In the genomic region with DNA sequence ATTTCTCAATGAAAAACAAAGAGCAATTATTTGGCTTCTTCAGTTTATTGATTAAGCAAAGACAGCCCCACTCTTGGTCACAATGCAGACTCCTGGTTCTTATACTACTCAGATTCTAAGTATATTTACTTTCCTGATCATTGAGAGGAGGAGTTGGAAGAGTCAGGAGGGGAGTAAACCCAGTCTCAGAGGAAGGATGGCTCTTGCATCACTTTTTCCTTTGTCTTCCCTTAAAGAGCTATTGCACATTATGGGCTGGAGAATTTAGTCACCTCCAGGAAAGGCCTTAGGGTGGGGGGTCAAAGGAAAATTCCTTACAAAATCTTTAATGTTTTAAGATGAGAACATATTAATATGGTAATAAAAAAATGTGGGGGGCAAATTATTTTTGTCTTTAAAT, we compare ENCODE assay signal across 37 cellular contexts. TPM values are rescaled to one million over a fixed set of nuclear protein-coding genes. Genes with fewer than 3 reads are reported as not detected.
"Had no signal": no experiment of that assay in that cellular context is flagged by ENCODE, and none has a peak within 500 bp of the region (broad histone marks: within the 10 kb centered on the region; RNA-seq: fewer than 3 reads in every experiment).

No MANE protein-coding gene starts in this region.

- H3K4me1 ChIP-seq: Peyer's patch, SJSA1 had no signal

- H3K4me3 Mint-ChIP-seq: activated B cell treated with CpG ODN at 0.5 μM for 24 hours; activated CD4-positive, alpha-beta T cell treated with anti-CD3 and anti-CD28 coated beads, Interleukin-2, amount 10 ng/mL, durations not matched to agents 24 days and 14 days; activated CD8-positive, alpha-beta T cell treated with anti-CD3 and anti-CD28 coated beads, Interleukin-2, amount 10 ng/mL, durations not matched to agents 7 days and 5 days; activated naive CD4-positive, alpha-beta T cell treated with anti-CD3 and anti-CD28 coated beads, Interleukin-2, amount 10 ng/mL, durations not matched to agents 7 days and 5 days; activated naive CD8-positive, alpha-beta T cell; activated naive CD8-positive, alpha-beta T cell treated with anti-CD3 and anti-CD28 coated beads, Interleukin-2, amount 50 U/mL, for 24 hours; activated T-cell treated with anti-CD3 and anti-CD28 coated beads, Interleukin-2, amount 50 U/mL, for 4 hours; activated T-helper 1 cell treated with anti-CD3 and anti-CD28 coated beads, Interleukin-12 subunit alpha, Interleukin-12 subunit beta, Interleukin-2, Interleukin-4 antibody, amounts not matched to agents 30 ng/mL and 10 ng/mL and 1 ng/mL, durations not matched to agents 14 hours and 24 hours and 36 hours; T-helper 1 cell treated with Interleukin-12 subunit alpha and Interleukin-12 subunit beta and Interleukin-4 antibody, amounts not matched to agents 30 μg/mL and 1 μg/mL, for 36 hours; T-helper 2 cell treated with Interferon-gamma antibody and Interleukin-4, amounts not matched to agents 5 μg/mL and 100 μg/mL, for 36 hours had no signal

- H3K9me3 Mint-ChIP-seq: activated B cell treated with CpG ODN at 0.5 μM for 24 hours; activated naive CD4-positive, alpha-beta T cell treated with anti-CD3 and anti-CD28 coated beads, Interleukin-2, amount 10 ng/mL, durations not matched to agents 7 days and 5 days; activated naive CD8-positive, alpha-beta T cell treated with anti-CD3 and anti-CD28 coated beads, Interleukin-2, amount 50 U/mL, for 24 hours; activated T-cell treated with anti-CD3 and anti-CD28 coated beads, Interleukin-2, amount 50 U/mL, for 4 hours; activated T-helper 1 cell treated with anti-CD3 and anti-CD28 coated beads, Interleukin-12 subunit alpha, Interleukin-12 subunit beta, Interleukin-2, Interleukin-4 antibody, amounts not matched to agents 30 ng/mL and 10 ng/mL and 1 ng/mL, durations not matched to agents 14 hours and 24 hours and 36 hours; T-helper 1 cell treated with Interleukin-12 subunit alpha and Interleukin-12 subunit beta and Interleukin-4 antibody, amounts not matched to agents 30 μg/mL and 1 μg/mL, for 36 hours; T-helper 2 cell treated with Interferon-gamma antibody and Interleukin-4, amounts not matched to agents 5 μg/mL and 100 μg/mL, for 36 hours had no signal

- H3K4me1 Mint-ChIP-seq: activated B cell treated with CpG ODN at 0.5 μM for 24 hours; activated CD4-positive, alpha-beta T cell treated with anti-CD3 and anti-CD28 coated beads, Interleukin-2, amount 10 ng/mL, durations not matched to agents 24 days and 14 days; activated naive CD4-positive, alpha-beta T cell treated with anti-CD3 and anti-CD28 coated beads, Interleukin-2, amount 10 ng/mL, durations not matched to agents 7 days and 5 days had no signal

- ATAC-seq: activated CD8-positive, alpha-beta T cell treated with anti-CD3 and anti-CD28 coated beads, Interleukin-2, amount 10 ng/mL, durations not matched to agents 7 days and 5 days; activated naive CD8-positive, alpha-beta T cell treated with anti-CD3 and anti-CD28 coated beads, Interleukin-2, amount 50 U/mL, for 24 hours; activated T-cell treated with anti-CD3 and anti-CD28 coated beads, Interleukin-2, amount 50 U/mL, for 4 hours; PC-3 had no signal

- H3K9ac ChIP-seq: KMS-11, SK-N-SH had no signal

- H3K36me3 ChIP-seq: brain microvascular endothelial cell, Peyer's patch, SJSA1 had no signal

- H3K4me3 ChIP-seq: Peyer's patch, SJSA1 had no signal

- H3K9me3 ChIP-seq: Peyer's patch, SJSA1, SK-N-SH had no signal

- H3K36me3 Mint-ChIP-seq: activated naive CD4-positive, alpha-beta T cell treated with anti-CD3 and anti-CD28 coated beads, Interleukin-2, amount 10 ng/mL, durations not matched to agents 7 days and 5 days; activated naive CD8-positive, alpha-beta T cell had no signal

- DNase-seq: activated B cell treated with CpG ODN at 0.5 μM for 24 hours; activated CD4-positive, alpha-beta T cell treated with anti-CD3 and anti-CD28 coated beads, Interleukin-2, amount 10 ng/mL, durations not matched to agents 24 days and 14 days; activated CD4-positive, alpha-beta T cell treated with anti-CD3 and anti-CD28 coated beads, Interleukin-2, amount 50 U/mL, for 48 hours; activated CD8-positive, alpha-beta memory T cell treated with anti-CD3 and anti-CD28 coated beads, Interleukin-2, amount 50 U/mL, for 4 hours; activated CD8-positive, alpha-beta T cell treated with anti-CD3 and anti-CD28 coated beads, Interleukin-2, amount 10 ng/mL, durations not matched to agents 7 days and 5 days; activated gamma-delta T cell treated with Interleukin-2 at 50 U/mL for 16 hours; activated naive CD4-positive, alpha-beta T cell treated with anti-CD3 and anti-CD28 coated beads, Interleukin-2, amount 10 ng/mL, durations not matched to agents 7 days and 5 days; activated naive CD8-positive, alpha-beta T cell treated with anti-CD3 and anti-CD28 coated beads, Interleukin-2, amount 50 U/mL, for 24 hours; activated T-cell treated with anti-CD3 and anti-CD28 coated beads for 4 hours; activated T-cell treated with anti-CD3 and anti-CD28 coated beads, Interleukin-2, amount 50 U/mL, for 4 hours; anterior cingulate cortex; brain microvascular endothelial cell; central memory CD4-positive, alpha-beta T cell; MM.1S; MV-4-11; NCI-H1092; NCI-H1436 treated with DMSO at 0.1 percent for 48 hours; NCI-H1694 treated with DMSO at 0.1 percent for 48 hours; NCI-H2029; NCI-H2171 treated with DMSO at 0.1 percent for 48 hours; NCI-H2227 treated with DMSO at 0.1 percent for 48 hours; NCI-H446; NCI-H524; NCI-H748 treated with DMSO at 0.1 percent for 48 hours; NK-92 treated with Interleukin-12 subunit alpha and Interleukin-12 subunit beta, amount 100 ng/mL, for 24 hours; PC-3; Peyer's patch; RPMI8226; SHP77 treated with DMSO at 0.1 percent for 48 hours; SK-N-SH had no signal

- H3K27ac ChIP-seq: brain microvascular endothelial cell, KMS-11, Peyer's patch, SJSA1 had no signal

- H3K27ac Mint-ChIP-seq: activated B cell treated with CpG ODN at 0.5 μM for 24 hours; activated CD4-positive, alpha-beta T cell treated with anti-CD3 and anti-CD28 coated beads, Interleukin-2, amount 10 ng/mL, durations not matched to agents 24 days and 14 days; activated CD8-positive, alpha-beta T cell treated with anti-CD3 and anti-CD28 coated beads, Interleukin-2, amount 10 ng/mL, durations not matched to agents 7 days and 5 days; activated naive CD4-positive, alpha-beta T cell treated with anti-CD3 and anti-CD28 coated beads, Interleukin-2, amount 10 ng/mL, durations not matched to agents 7 days and 5 days; activated naive CD8-positive, alpha-beta T cell; activated naive CD8-positive, alpha-beta T cell treated with anti-CD3 and anti-CD28 coated beads, Interleukin-2, amount 50 U/mL, for 24 hours; activated T-helper 1 cell treated with anti-CD3 and anti-CD28 coated beads, Interleukin-12 subunit alpha, Interleukin-12 subunit beta, Interleukin-2, Interleukin-4 antibody, amounts not matched to agents 30 ng/mL and 10 ng/mL and 1 ng/mL, durations not matched to agents 14 hours and 24 hours and 36 hours; T-helper 1 cell treated with Interleukin-12 subunit alpha and Interleukin-12 subunit beta and Interleukin-4 antibody, amounts not matched to agents 30 μg/mL and 1 μg/mL, for 36 hours; T-helper 2 cell treated with Interferon-gamma antibody and Interleukin-4, amounts not matched to agents 5 μg/mL and 100 μg/mL, for 36 hours had no signal

- H3K27me3 ChIP-seq: SJSA1 had no signal

RNA-seq across cellular contexts. Expression of gene SLC17A6, which starts 8.1 kb away (rescaled TPM):
- total RNA-seq: activated B cell treated with CpG ODN at 0.5 μM for 24 hours; activated CD4-positive, alpha-beta T cell treated with anti-CD3 and anti-CD28 coated beads, Interleukin-2, amount 10 ng/mL, durations not matched to agents 24 days and 14 days; activated CD8-positive, alpha-beta T cell treated with anti-CD3 and anti-CD28 coated beads, Interleukin-2, amount 10 ng/mL, durations not matched to agents 7 days and 5 days; activated T-cell treated with anti-CD3 and anti-CD28 coated beads, Interleukin-2, amount 50 U/mL, for 4 hours; activated T-helper 1 cell treated with anti-CD3 and anti-CD28 coated beads, Interleukin-12 subunit alpha, Interleukin-12 subunit beta, Interleukin-2, Interleukin-4 antibody, amounts not matched to agents 30 ng/mL and 10 ng/mL and 1 ng/mL, durations not matched to agents 14 hours and 24 hours and 36 hours; LHCN-M2; PC-3; Peyer's patch; SJSA1 had no signal
- polyA plus RNA-seq: SK-N-SH had no signal
